8 cellular contexts compared by ENCODE assay signal in the genomic region with DNA sequence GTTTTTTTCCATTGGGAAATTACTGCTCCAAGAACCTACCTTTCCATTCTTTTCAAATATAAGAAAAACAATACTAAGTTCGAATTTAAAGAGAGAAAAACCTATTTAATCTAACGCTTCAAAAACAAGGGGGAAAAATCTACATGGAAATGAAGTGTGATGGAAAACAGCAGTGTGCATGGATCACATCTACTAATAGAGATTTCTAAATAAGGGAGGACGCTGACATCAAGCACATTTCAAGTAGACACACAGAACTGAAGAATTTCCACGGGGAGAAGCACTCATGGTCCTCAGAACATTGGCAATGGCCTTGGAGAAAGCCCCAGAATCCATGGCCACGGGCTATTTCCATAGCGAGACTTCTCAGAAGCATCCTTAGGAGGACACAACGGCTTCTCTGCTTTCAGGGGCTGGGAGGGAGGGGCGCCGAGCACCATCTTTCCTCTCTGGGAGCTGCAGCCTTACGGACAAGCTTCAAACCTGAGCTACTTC. TPM values are rescaled to one million over a fixed set of nuclear protein-coding genes. Genes with fewer than 3 reads are reported as not detected.
A peak's percentile ranks its signal among the peaks of the same experiment; 100 is the strongest.
DNase-seq lines count a peak whose midpoint lies in the region; ATAC-seq and TF ChIP-seq lines count a peak whose summit lies in the region.

No MANE protein-coding gene starts in this region.

- in situ Hi-C loops in gastrocnemius medialis (cut with MboI; ENCODE audit: low sequenced_read_pairs in 4 of 4), result no loop called here

- POLR2A ChIA-PET in RWPE1 (lab: Yijun Ruan, JAX; ENCODE audit: low non-redundant PET), result no interaction called here

- H3K36me3 ChIP-seq in gastrocnemius medialis, result no peaks in the 10 kb centered on the region

- H3K27ac ChIP-seq in RWPE1 (peak overlapping the region; percentile 96), gastrocnemius medialis (peak overlapping the region; percentile 97 to 99 (median 98))

- no peaks in the 10 kb centered on the region for H3K27me3 ChIP-seq in gastrocnemius medialis

- CTCF ChIA-PET in RWPE1 (lab: Yijun Ruan, JAX), result interaction anchor here (0.6 kb wide), 1 partner anchor 36 kb away, joined by 4 read pairs; no protein-coding TSS in a partner anchor

- intact Hi-C loops in gastrocnemius medialis (cut with DNase I; ENCODE audit: low total_unique reads), result loop anchor here (2.0 kb wide), 1 partner anchor 125 kb away; a partner anchor contains a TSS

- peak; percentile 1 for ATAC-seq in GM21786 (IDR thresholded peaks at IDR 0.05; ENCODE audit: unreplicated experiment)
- no peak for ATAC-seq in gastrocnemius medialis
- ATAC-seq in GM18520 (IDR thresholded peaks at IDR 0.05; ENCODE audit: unreplicated experiment), result no peak
- ATAC-seq in HG02884 (IDR thresholded peaks at IDR 0.05; ENCODE audit: unreplicated experiment), result no peak

- H3K9me3 ChIP-seq in gastrocnemius medialis, result no peaks in the 10 kb centered on the region

- TF ChIP-seq CTCF in RWPE1 (conservative IDR thresholded peaks at IDR 0.05; ENCODE audit: low read depth) (no peak), fibroblast of the aortic adventitia (IDR thresholded peaks at IDR 0.05; ENCODE audit: insufficient read depth, low read length) (no peak), gastrocnemius medialis (IDR thresholded peaks at IDR 0.05 in 4 of 5, conservative IDR thresholded peaks at IDR 0.05 in 1 of 5) (no peak)

- DNase-seq in RWPE1 (ENCODE audit: low spot score) (no peak), fibroblast of the aortic adventitia (ENCODE audit: low read depth) (no peak), gastrocnemius medialis (no peak), mesenteric fat pad (ENCODE audit: low spot score) (no peak), SIG-M5 treated with dmso at 0.1 percent for 504 hours (lab: John Stamatoyannopoulos, UW; ENCODE audit: unreplicated experiment) (no peak)

- peaks cover 13 to 14% of the 10 kb centered on the region in 2 donors for H3K4me1 ChIP-seq in gastrocnemius medialis

- H3K4me3 ChIP-seq in fibroblast of the aortic adventitia (ENCODE audit: low read depth, low read length) (peak overlapping the region; percentile 70), gastrocnemius medialis (peak overlapping the region; percentile 86 to 98 (median 94))

- TF ChIP-seq POLR2A in gastrocnemius medialis (IDR thresholded peaks at IDR 0.05), result no peak

RNA-seq across cellular contexts. Expression of a gene that starts 1.1 kb away (rescaled TPM):
- total RNA-seq in fibroblast of the aortic adventitia (ENCODE audit: low replicate concordance), result 93.9 and 102 TPM in 2 replicates
- total RNA-seq in gastrocnemius medialis, result 10 to 100 TPM; 15.4 to 47.2 (median 31.8) TPM
- total RNA-seq in mesenteric fat pad, result 47.9 TPM
